In genomic region chr7:45242261-45242660, GRCh38 we compare ENCODE assay signal across 25 cellular contexts.
"Had no signal": no experiment of that assay in that cellular context is flagged by ENCODE, and none has a peak within 500 bp of the region (broad histone marks: within the 10 kb centered on the region; RNA-seq: fewer than 3 reads in every experiment).

No MANE protein-coding gene starts in this region.

- H3K36me3 ChIP-seq: brain microvascular endothelial cell, pancreas, tibial nerve had no signal

- H3K27ac ChIP-seq: brain microvascular endothelial cell, pancreas, psoas muscle, tibial nerve had no signal

- H3K4me1 ChIP-seq: pancreas, psoas muscle, tibial nerve had no signal

- H3K4me3 ChIP-seq: pancreas, psoas muscle, tibial nerve had no signal

- DNase-seq: activated CD4-positive, alpha-beta memory T cell treated with anti-CD3 and anti-CD28 coated beads for 36 hours; activated CD4-positive, alpha-beta T cell treated with anti-CD3 and anti-CD28 coated beads, Interleukin-2, amount 10 ng/mL, durations not matched to agents 24 days and 14 days; activated CD4-positive, CD25-positive, alpha-beta regulatory T cell treated with anti-CD3 and anti-CD28 coated beads, Interleukin-2, amount 50 U/mL, for 72 hours; activated CD8-positive, alpha-beta memory T cell treated with anti-CD3 and anti-CD28 coated beads, Interleukin-2, amount 50 U/mL, for 48 hours; activated gamma-delta T cell; activated naive CD4-positive, alpha-beta T cell treated with anti-CD3 and anti-CD28 coated beads, Interleukin-2, amount 50 U/mL, for 16 hours; activated T-cell treated with anti-CD3 and anti-CD28 coated beads, Interleukin-2, amount 50 U/mL, for 24 hours; amniotic stem cell; brain microvascular endothelial cell; caudate nucleus; cortex of kidney; effector memory CD8-positive, alpha-beta T cell; foreskin fibroblast; midbrain; naive thymus-derived CD4-positive, alpha-beta T cell; nucleus accumbens; pancreas; psoas muscle; stimulated activated CD4-positive, alpha-beta T cell treated with anti-CD3 and anti-CD28 coated beads, Interleukin-15, amount 100 ng/mL, for 24 hours; stimulated activated CD4-positive, alpha-beta T cell treated with anti-CD3 and anti-CD28 coated beads, Interleukin-2, amount 100 ng/mL, for 24 hours; stimulated activated naive B cell treated with anti-CD40 and anti-IgM and Interleukin-4, amounts not matched to agents 10 μg/mL and 1 μg/mL and 100 μg/mL, for 72 hours; SW 1271; T1000 had no signal

- H3K9me3 ChIP-seq: pancreas, psoas muscle, tibial nerve had no signal

- H3K27me3 ChIP-seq: brain microvascular endothelial cell, pancreas, tibial nerve had no signal

- ATAC-seq: effector memory CD8-positive, alpha-beta T cell; left lobe of liver; naive thymus-derived CD4-positive, alpha-beta T cell; pancreas; psoas muscle; stimulated activated naive B cell treated with anti-CD40 and anti-IgM and Interleukin-4, amounts not matched to agents 10 μg/mL and 1 μg/mL and 100 μg/mL, for 72 hours had no signal
